In genomic region chr5:142333749-142334148, GRCh38 we compare ENCODE assay signal across 8 cellular contexts. TPM values are rescaled to one million over a fixed set of nuclear protein-coding genes. Genes with fewer than 3 reads are reported as not detected.
DNase-seq lines count a peak whose midpoint lies in the region; ATAC-seq, FAIRE-seq and TF ChIP-seq lines count a peak whose summit lies in the region.
"Not testable (repeated sequence)": the region's sequence is repeated elsewhere in the genome, so short reads cannot be mapped to it uniquely, and the experiment has no call there.
"Had no signal": no experiment of that assay in that cellular context is flagged by ENCODE, and none has a peak within 500 bp of the region (broad histone marks: within the 10 kb centered on the region; RNA-seq: fewer than 3 reads in every experiment).

No MANE protein-coding gene starts in this region.

- WGBS in K562 (ENCODE audit: insufficient coverage, low coverage, missing lambda C conversion rate), result 83% methylated on average over 2 of the region's 2 CpGs
- WGBS in HepG2 (ENCODE audit: low lambda C conversion rate), result 100% methylated on average over 2 of the region's 2 CpGs

- H3K9me3 Mint-ChIP-seq in WTC11, result not testable (repeated sequence)

- not testable (repeated sequence) for H4K20me1 ChIP-seq in K562 (replicated peaks; ENCODE audit: control insufficient read depth, insufficient read depth, low read length); HepG2 (ENCODE audit: insufficient read depth, low read length)

- in situ Hi-C loops in K562 (cut with MboI); HepG2 (cut with HindIII; ENCODE audit: extremely low pct_ligation_motif_present, low pct_unique_long_range_greater_than_20kb): not testable (repeated sequence)

- H3K4me3 Mint-ChIP-seq in WTC11, result not testable (repeated sequence)

- H3K27me3 ChIP-seq in RWPE2 (ENCODE audit: insufficient read depth, poor library complexity, severe bottlenecking); K562 (ENCODE audit: control insufficient read depth in 2 of 2, insufficient read depth in 2 of 2, low read length in 2 of 2); HepG2 (ENCODE audit: control insufficient read depth in 1 of 2, insufficient read depth in 2 of 2, low read length in 2 of 2): not testable (repeated sequence)

- not testable (repeated sequence) for H3K27ac ChIP-seq in RWPE2 (ENCODE audit: poor library complexity, severe bottlenecking); K562 (ENCODE audit: extremely low read depth, low read depth, low read length); HepG2 (ENCODE audit: extremely low read length, insufficient read depth, low read length)

- H3K36me3 Mint-ChIP-seq in WTC11, result not testable (repeated sequence)

- not testable (repeated sequence) for H3K9me3 ChIP-seq in RWPE2 (ENCODE audit: severe bottlenecking); K562 (replicated peaks; ENCODE audit: control insufficient read depth, insufficient read depth, low read depth, low read length); HepG2 (ENCODE audit: low read length)

- not testable (repeated sequence) for ATAC-seq in RWPE2 (ENCODE audit: low read depth); WTC11; K562; HepG2

- CTCF ChIA-PET in WTC11 (lab: Charles Lee), result interaction anchor here (1.4 kb wide), 1 partner anchor 16 kb away, joined by 3 read pairs; no protein-coding TSS in a partner anchor
- CTCF ChIA-PET in K562 (lab: Yijun Ruan, JAX; ENCODE audit: low intra/inter-chr PET ratio); HepG2 (lab: Yijun Ruan, JAX; ENCODE audit: low intra/inter-chr PET ratio, low total read pairs): not testable (repeated sequence)

- TF ChIP-seq EP300 in K562 (IDR thresholded peaks at IDR 0.05; ENCODE audit: low read length); HepG2 (IDR thresholded peaks at IDR 0.05; ENCODE audit: low read depth in 2 of 2, low read length in 2 of 2); HepG2 (CRISPR knock-in tag; IDR thresholded peaks at IDR 0.05; ENCODE audit: borderline replicate concordance): not testable (repeated sequence)

- H2AFZ ChIP-seq in K562 (ENCODE audit: low read depth, low read length); HepG2 (ENCODE audit: low read length): not testable (repeated sequence)

- not testable (repeated sequence) for TF ChIP-seq POLR2A in K562 (conservative IDR thresholded peaks at IDR 0.05); HepG2 (IDR thresholded peaks at IDR 0.05; ENCODE audit: insufficient read depth in 1 of 2, low read depth in 2 of 2, low read length in 2 of 2)

- not testable (repeated sequence) for H3K9me1 ChIP-seq in K562 (ENCODE audit: control insufficient read depth, insufficient read depth, low read length)

- not testable (repeated sequence) for H3K36me3 ChIP-seq in RWPE2 (ENCODE audit: low read depth); K562 (ENCODE audit: control insufficient read depth, insufficient read depth, low read length); HepG2 (replicated peaks in 1 of 2; ENCODE audit: control insufficient read depth in 1 of 2, insufficient read depth in 2 of 2, low read length in 2 of 2)

- H3K79me2 ChIP-seq in K562 (ENCODE audit: control insufficient read depth, insufficient read depth, low read length); HepG2 (ENCODE audit: insufficient read depth, low read length): not testable (repeated sequence)

- intact Hi-C loops in K562 (cut with micrococcal nuclease); HepG2 (cut with micrococcal nuclease; ENCODE audit: unreplicated experiment): not testable (repeated sequence)

- not testable (repeated sequence) for TF ChIP-seq CTCF in RWPE2 (IDR thresholded peaks at IDR 0.05; ENCODE audit: poor library complexity, severe bottlenecking); WTC11 (IDR thresholded peaks at IDR 0.05); K562 (IDR thresholded peaks at IDR 0.05 in 2 of 3, conservative IDR thresholded peaks at IDR 0.05 in 1 of 3; ENCODE audit: insufficient read depth in 2 of 3, low read depth in 1 of 3, low read length in 3 of 3); HepG2 (CRISPR knock-in tag; IDR thresholded peaks at IDR 0.05)

- FAIRE-seq in K562 (lab: Jason Lieb, UNC); HepG2 (lab: Jason Lieb, UNC): not testable (repeated sequence)

- not testable (repeated sequence) for H3K4me2 ChIP-seq in K562 (ENCODE audit: insufficient read depth, low read length); HepG2 (ENCODE audit: low read depth, low read length)

- not testable (repeated sequence) for H3K9ac ChIP-seq in K562 (ENCODE audit: insufficient read depth in 1 of 2, low read depth in 2 of 2, low read length in 2 of 2); HepG2 (ENCODE audit: insufficient read depth, low read depth, low read length)

- not testable (repeated sequence) for H3K4me3 ChIP-seq in RWPE2 (ENCODE audit: severe bottlenecking); K562; HepG2 (replicated peaks in 1 of 3; ENCODE audit: insufficient read depth in 1 of 3, low read depth in 2 of 3, low read length in 3 of 3)

- not testable (repeated sequence) for BruUV-seq in K562 (replicated peaks; lab: Mats Ljungman, UMichigan); HepG2 (replicated peaks; lab: Mats Ljungman, UMichigan)

- DNase-seq in RWPE2 (ENCODE audit: low spot score), result peak; percentile 6
- DNase-seq in WTC11 (ENCODE audit: low spot score); K562 (ENCODE audit: extremely low read depth in 1 of 4, low spot score in 3 of 4); HepG2 (ENCODE audit: low spot score): not testable (repeated sequence)

- POLR2A ChIA-PET in WTC11 (lab: Charles Lee) (interaction anchor here (1.0 to 1.2 kb wide), 2 partner anchors 9 to 23 kb away, joined by 3 to 5 read pairs; partner anchors contain the start of gene SPRY4), K562 (lab: Yijun Ruan, JAX) (interaction anchor here (0.7 to 1.8 kb wide), 2 partner anchors 12 to 16 kb away, joined by 3 to 8 read pairs; no protein-coding TSS in a partner anchor), HepG2 (lab: Yijun Ruan, JAX) (interaction anchor here (1.3 kb wide), 1 partner anchor 10 kb away, joined by 3 read pairs; no protein-coding TSS in a partner anchor)

- not testable (repeated sequence) for H3K4me1 ChIP-seq in RWPE2 (ENCODE audit: insufficient read depth, poor library complexity, severe bottlenecking); K562 (replicated peaks in 1 of 2; ENCODE audit: control insufficient read depth in 2 of 2, insufficient read depth in 2 of 2, low read length in 2 of 2)
- peaks cover 30% of the 10 kb centered on the region for H3K4me1 ChIP-seq in HepG2 (ENCODE audit: insufficient read depth, low read length)

- peaks cover 45% of the 10 kb centered on the region for H3K4me1 Mint-ChIP-seq in WTC11

- TF ChIP-seq RAD21 in K562 (CRISPR knock-in tag; conservative IDR thresholded peaks at IDR 0.05 in 1 of 2, IDR thresholded peaks at IDR 0.05 in 1 of 2); HepG2 (CRISPR knock-in tag; IDR thresholded peaks at IDR 0.05): not testable (repeated sequence)

- H3K27ac Mint-ChIP-seq in WTC11, result not testable (repeated sequence)

- H3K27me3 Mint-ChIP-seq in WTC11 (ENCODE audit: low read depth), result not testable (repeated sequence)

RNA-seq across cellular contexts. Expression of gene SPRY4, which starts 8.9 kb away (rescaled TPM):
- total RNA-seq in WTC11 (2021), result 99.6 to 140 TPM (median 103 TPM) in 3 replicates
- 49.3 and 108 TPM in 2 replicates for total RNA-seq in K562 (2011; cell fraction: chromatin; rRNA removed; ENCODE audit: low replicate concordance)
- total RNA-seq in K562 (2011; cell fraction: nucleolus; rRNA removed), result 62.4 and 87.6 TPM in 2 replicates
- total RNA-seq in K562 (2011; cell fraction: nucleoplasm; rRNA removed), result 57.4 and 69.9 TPM in 2 replicates
- total RNA-seq in K562 (2014; rRNA removed), result 11.2 and 20.4 TPM in 2 replicates
- total RNA-seq in K562 (2014; rRNA removed; fragmentation: Illumina TruSeq; extraction: Trizol), result 8.8 and 9.5 TPM in 2 replicates
- 7.1 and 8.9 TPM in 2 replicates for total RNA-seq in K562 (2015; rRNA removed; fragmentation: Illumina TruSeq; extraction: Trizol)
- total RNA-seq in K562 (2021), result 20.0 and 24.2 TPM in 2 replicates
- 6.0 and 6.3 TPM in 2 replicates for polyA plus RNA-seq in K562 (2011; rRNA removed)
- 5.5 and 10.9 TPM in 2 replicates for polyA plus RNA-seq in K562 (2011; cell fraction: cytosol; rRNA removed)
- polyA plus RNA-seq in K562 (2011; cell fraction: nucleus; rRNA removed), result 15.8 and 47.7 TPM in 2 replicates
- 16.9 and 24.3 TPM in 2 replicates for polyA plus RNA-seq in K562 (2012)
- 12.2 and 19.8 TPM in 2 replicates for polyA plus RNA-seq in K562 (2014; fragmentation: Illumina TruSeq; extraction: Trizol)
- polyA plus RNA-seq in K562 (2014; fragmentation: Nextera tagmentation; extraction: Ambion mirVana), result 1 to 10 TPM; 2.6 to 3.1 TPM
- 11.6 and 14.9 TPM in 2 replicates for polyA plus RNA-seq in K562 (2014; rRNA removed)
- polyA minus RNA-seq in K562 (2011; rRNA and poly(A)+ RNA removed), result 9.9 and 18.2 TPM in 2 replicates
- 8.3 and 14.6 TPM in 2 replicates for polyA minus RNA-seq in K562 (2011; cell fraction: cytosol; rRNA and poly(A)+ RNA removed)
- 26.0 and 38.8 TPM in 2 replicates for polyA minus RNA-seq in K562 (2011; cell fraction: nucleus; rRNA and poly(A)+ RNA removed)
- 8.9 and 9.0 TPM in 2 replicates for total RNA-seq in HepG2 (2016; rRNA removed; fragmentation: Illumina TruSeq; extraction: Trizol)
- total RNA-seq in HepG2 (2016; cell fraction: cytosol; rRNA removed; fragmentation: Illumina TruSeq; extraction: Trizol; ENCODE audit: low read depth), result 1.6 and 1.8 TPM in 2 replicates
- 8.3 and 8.7 TPM in 2 replicates for total RNA-seq in HepG2 (2016; cell fraction: insoluble cytoplasmic fraction; rRNA removed; fragmentation: Illumina TruSeq; extraction: Trizol)
- total RNA-seq in HepG2 (2016; cell fraction: membrane; rRNA removed; fragmentation: Illumina TruSeq; extraction: Trizol), result 5.8 and 6.0 TPM in 2 replicates
- 12.5 and 16.8 TPM in 2 replicates for total RNA-seq in HepG2 (2016; cell fraction: nucleus; rRNA removed; fragmentation: Illumina TruSeq; extraction: Trizol)
- 17.8 and 19.2 TPM in 2 replicates for polyA plus RNA-seq in HepG2 (2011; rRNA removed)
- 10.9 and 12.6 TPM in 2 replicates for polyA plus RNA-seq in HepG2 (2011; cell fraction: cytosol; rRNA removed)
- polyA plus RNA-seq in HepG2 (2011; cell fraction: nucleus; rRNA removed), result 61.0 and 63.7 TPM in 2 replicates
- 10.0 and 17.2 TPM in 2 replicates for polyA plus RNA-seq in HepG2 (2012)
- 0.37 and 0.40 TPM in 2 replicates for polyA plus RNA-seq in HepG2 (2016; cell fraction: cytosol; fragmentation: Illumina TruSeq; extraction: Trizol; ENCODE audit: low read depth)
- polyA plus RNA-seq in HepG2 (2016; cell fraction: insoluble cytoplasmic fraction; fragmentation: Illumina TruSeq; extraction: Trizol; ENCODE audit: low read depth), result 6.9 and 9.0 TPM in 2 replicates
- 2.0 and 2.1 TPM in 2 replicates for polyA plus RNA-seq in HepG2 (2016; cell fraction: membrane; fragmentation: Illumina TruSeq; extraction: Trizol; ENCODE audit: low read depth)
- 21.3 and 22.7 TPM in 2 replicates for polyA plus RNA-seq in HepG2 (2016; cell fraction: nucleus; fragmentation: Illumina TruSeq; extraction: Trizol; ENCODE audit: insufficient read depth, low read depth)
- 0.09 and 81.1 TPM in 2 replicates for polyA minus RNA-seq in HepG2 (2011; rRNA and poly(A)+ RNA removed; ENCODE audit: low replicate concordance)
- 21.7 and 22.2 TPM in 2 replicates for polyA minus RNA-seq in HepG2 (2011; cell fraction: cytosol; rRNA and poly(A)+ RNA removed)
- 40.0 and 40.4 TPM in 2 replicates for polyA minus RNA-seq in HepG2 (2011; cell fraction: nucleus; rRNA and poly(A)+ RNA removed)
- total RNA-seq: CD4-positive, alpha-beta memory T cell had no signal
- polyA plus RNA-seq: CD14-positive monocyte; CD4-positive, alpha-beta memory T cell; CD4-positive, CD25-positive, alpha-beta regulatory T cell; CD8-positive, alpha-beta memory T cell had no signal
